Comparison of ENCODE assay signal across 24 cellular contexts in genomic region chr6:36392621-36393020, GRCh38. TPM values are rescaled to one million over a fixed set of nuclear protein-coding genes. Genes with fewer than 3 reads are reported as not detected.
"Had no signal": no experiment of that assay in that cellular context is flagged by ENCODE, and none has a peak within 500 bp of the region (broad histone marks: within the 10 kb centered on the region; RNA-seq: fewer than 3 reads in every experiment).

No MANE protein-coding gene starts in this region.

- H3K36me3 ChIP-seq: esophagus squamous epithelium, gastroesophageal sphincter, prostate gland, right atrium auricular region, suprapubic skin, tibial nerve had no signal

- H3K27ac ChIP-seq: coronary artery, esophagus squamous epithelium, gastroesophageal sphincter, prostate gland, right atrium auricular region, suprapubic skin, tibial nerve had no signal

- ATAC-seq: activated T-helper 17 cell treated with anti-CD3 and anti-CD28 coated beads, Interleukin-2, amount 50 U/mL, for 72 hours; gastroesophageal sphincter; natural killer cell; stimulated activated naive CD8-positive, alpha-beta T cell treated with anti-CD3 and anti-CD28 coated beads, Interleukin-15, amount 100 ng/mL, for 72 hours had no signal

- H3K27me3 ChIP-seq: esophagus squamous epithelium, gastroesophageal sphincter, right atrium auricular region, suprapubic skin, tibial nerve had no signal

- H3K4me3 ChIP-seq: coronary artery, esophagus squamous epithelium, gastroesophageal sphincter, prostate gland, right atrium auricular region, suprapubic skin, tibial nerve had no signal

- H3K9me3 ChIP-seq: esophagus squamous epithelium, gastroesophageal sphincter, prostate gland, right atrium auricular region, suprapubic skin, tibial nerve had no signal

- DNase-seq: activated naive CD4-positive, alpha-beta T cell; activated naive CD8-positive, alpha-beta T cell treated with anti-CD3 and anti-CD28 coated beads for 36 hours; activated T-cell treated with anti-CD3 and anti-CD28 coated beads, Interleukin-2, amount 50 U/mL, for 1 hour; esophagus squamous epithelium; head of caudate nucleus; midbrain; natural killer cell; stimulated activated CD4-positive, alpha-beta T cell treated with anti-CD3 and anti-CD28 coated beads, Interleukin-12 subunit alpha, Interleukin-12 subunit beta, amount 100 ng/mL, for 4 hours; stimulated activated CD4-positive, alpha-beta T cell treated with anti-CD3 and anti-CD28 coated beads, Interleukin-4, amount 100 ng/mL, for 4 hours; stimulated activated naive CD8-positive, alpha-beta T cell treated with anti-CD3 and anti-CD28 coated beads, Interleukin-15, amount 100 ng/mL, for 72 hours had no signal

- FAIRE-seq: astrocyte, islet of Langerhans, TTC549 had no signal

- H3K4me1 ChIP-seq: prostate gland had no signal

RNA-seq across cellular contexts. Expression of gene ETV7, which starts 5.2 kb away (rescaled TPM):
- total RNA-seq: skeletal muscle tissue had no signal

RNA-seq across cellular contexts. Expression of gene PXT1, which starts 50.0 kb away (rescaled TPM):
- total RNA-seq: esophagus squamous epithelium, liver, osteocyte, skeletal muscle tissue, suprapubic skin, tibial nerve, urinary bladder had no signal
- polyA plus RNA-seq: liver had no signal

RNA-seq across cellular contexts. Expression of gene BNIP5, which starts 55.9 kb away (rescaled TPM):
- total RNA-seq: activated naive CD8-positive, alpha-beta T cell treated with anti-CD3 and anti-CD28 coated beads for 36 hours; activated T-helper 17 cell treated with anti-CD3 and anti-CD28 coated beads, Interleukin-2, amount 50 U/mL, for 72 hours; astrocyte; esophagus squamous epithelium; gastroesophageal sphincter; liver; natural killer cell; osteocyte; right atrium auricular region; skeletal muscle tissue; tibial nerve; urinary bladder had no signal
- polyA plus RNA-seq: liver, urinary bladder had no signal
